ENCODE assay signal across 1 cellular context in genomic region chr7:73774923-73775322, GRCh38.
TF ChIP-seq lines count a peak whose summit lies in the region.

No MANE protein-coding gene starts in this region.

TF ChIP-seq in HEK293, 187 proteins besides CTCF, POLR2A, EP300 and RAD21 (continued from another document):
- TF ChIP-seq ZNF146 (tag by site-specific recombination; IDR thresholded peaks at IDR 0.05): peak; percentile 9; the same call in 1 of the 2 replicates
- no peak for TF ChIP-seq FEZF1 (tag by site-specific recombination; IDR thresholded peaks at IDR 0.05)
